In genomic region chrX:150984164-150984824, GRCh38 we compare ENCODE assay signal across 2 cellular contexts.
TF ChIP-seq lines count a peak whose summit lies in the region.

No MANE protein-coding gene starts in this region.

TF ChIP-seq in IMR-90, 13 proteins besides CTCF, POLR2A, EP300 and RAD21:
- TF ChIP-seq CEBPB (IDR thresholded peaks at IDR 0.05; ENCODE audit: low read depth, low read length) (no peak), RCOR1 (IDR thresholded peaks at IDR 0.05; ENCODE audit: insufficient replicate concordance, low read length) (no peak), USF2 (IDR thresholded peaks at IDR 0.05; ENCODE audit: low read depth, low read length) (no peak), SMC3 (IDR thresholded peaks at IDR 0.05; ENCODE audit: low read depth, low read length) (no peak), FOS (IDR thresholded peaks at IDR 0.05; ENCODE audit: low read depth, low read length) (no peak), NFE2L2 (IDR thresholded peaks at IDR 0.05; ENCODE audit: low read depth, low read length) (no peak), BHLHE40 (IDR thresholded peaks at IDR 0.05; ENCODE audit: low read depth, low read length) (no peak), MAFK (IDR thresholded peaks at IDR 0.05; ENCODE audit: low read depth, low read length) (no peak), CHD1 (IDR thresholded peaks at IDR 0.05; ENCODE audit: low read depth, low read length) (no peak), RFX5 (IDR thresholded peaks at IDR 0.05; ENCODE audit: low read depth, low read length) (no peak), MXI1 (IDR thresholded peaks at IDR 0.05; ENCODE audit: borderline replicate concordance, low read depth, low read length) (no peak), ELK1 (IDR thresholded peaks at IDR 0.05; ENCODE audit: borderline replicate concordance, low read depth, low read length) (no peak), MAZ (IDR thresholded peaks at IDR 0.05; ENCODE audit: borderline replicate concordance, low read depth, low read length) (no peak)

TF ChIP-seq in K562, 482 proteins besides CTCF, POLR2A, EP300 and RAD21 (continues in another document):
- TF ChIP-seq KLF13 (tag; IDR thresholded peaks at IDR 0.05; ENCODE audit: borderline replicate concordance, low read depth) = no peak
- TF ChIP-seq NFXL1 (CRISPR knock-in tag; IDR thresholded peaks at IDR 0.05) = no peak
- TF ChIP-seq, protein P1, sequence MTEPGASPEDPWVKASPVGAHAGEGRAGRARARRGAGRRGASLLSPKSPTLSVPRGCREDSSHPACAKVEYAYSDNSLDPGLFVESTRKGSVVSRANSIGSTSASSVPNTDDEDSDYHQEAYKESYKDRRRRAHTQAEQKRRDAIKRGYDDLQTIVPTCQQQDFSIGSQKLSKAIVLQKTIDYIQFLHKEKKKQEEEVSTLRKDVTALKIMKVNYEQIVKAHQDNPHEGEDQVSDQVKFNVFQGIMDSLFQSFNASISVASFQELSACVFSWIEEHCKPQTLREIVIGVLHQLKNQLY (CRISPR knock-in tag; conservative IDR thresholded peaks at IDR 0.05) = no peak
- TF ChIP-seq ZNF551 (CRISPR knock-in tag; IDR thresholded peaks at IDR 0.05) = no peak
- peak; percentile 38 for TF ChIP-seq POLR2G (IDR thresholded peaks at IDR 0.05; ENCODE audit: low read depth, low read length)
- TF ChIP-seq ZNF408 (CRISPR knock-in tag; IDR thresholded peaks at IDR 0.05; ENCODE audit: low read depth) = no peak
- TF ChIP-seq CSDE1 (IDR thresholded peaks at IDR 0.05) = no peak
- TF ChIP-seq SAP30 (IDR thresholded peaks at IDR 0.05; ENCODE audit: borderline replicate concordance, insufficient read depth, low read depth, low read length, poor library complexity, severe bottlenecking) = peak; percentile 68
- TF ChIP-seq, protein P2, sequence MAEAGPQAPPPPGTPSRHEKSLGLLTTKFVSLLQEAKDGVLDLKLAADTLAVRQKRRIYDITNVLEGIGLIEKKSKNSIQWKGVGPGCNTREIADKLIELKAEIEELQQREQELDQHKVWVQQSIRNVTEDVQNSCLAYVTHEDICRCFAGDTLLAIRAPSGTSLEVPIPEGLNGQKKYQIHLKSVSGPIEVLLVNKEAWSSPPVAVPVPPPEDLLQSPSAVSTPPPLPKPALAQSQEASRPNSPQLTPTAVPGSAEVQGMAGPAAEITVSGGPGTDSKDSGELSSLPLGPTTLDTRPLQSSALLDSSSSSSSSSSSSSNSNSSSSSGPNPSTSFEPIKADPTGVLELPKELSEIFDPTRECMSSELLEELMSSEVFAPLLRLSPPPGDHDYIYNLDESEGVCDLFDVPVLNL (CRISPR knock-in tag; IDR thresholded peaks at IDR 0.05; ENCODE audit: low read depth) = no peak
- TF ChIP-seq ARHGAP35 (IDR thresholded peaks at IDR 0.05; ENCODE audit: partially characterized antibody) = no peak
- TF ChIP-seq ZNF57 (CRISPR knock-in tag; IDR thresholded peaks at IDR 0.05) = no peak
- TF ChIP-seq TSC22D4 (tag; IDR thresholded peaks at IDR 0.05) = no peak
- TF ChIP-seq STAT5A (IDR thresholded peaks at IDR 0.05; ENCODE audit: borderline replicate concordance, low read length) = no peak
- no peak for TF ChIP-seq ZNF133 (CRISPR knock-in tag; IDR thresholded peaks at IDR 0.05)
- TF ChIP-seq PTRF (tag; IDR thresholded peaks at IDR 0.05) = no peak
- no peak for TF ChIP-seq FOSL1 (tag; conservative IDR thresholded peaks at IDR 0.05)
- no peak for TF ChIP-seq CEBPG (CRISPR knock-in tag; IDR thresholded peaks at IDR 0.05)
- no peak for TF ChIP-seq CEBPG (tag; conservative IDR thresholded peaks at IDR 0.05 in 1 of 2, IDR thresholded peaks at IDR 0.05 in 1 of 2)
- no peak for TF ChIP-seq UBTF (IDR thresholded peaks at IDR 0.05; ENCODE audit: borderline replicate concordance in 1 of 2, low read depth in 2 of 2, low read length in 2 of 2)
- no peak for TF ChIP-seq HIVEP1 (CRISPR knock-in tag; IDR thresholded peaks at IDR 0.05)
- no peak for TF ChIP-seq ZNF75A (CRISPR knock-in tag; IDR thresholded peaks at IDR 0.05)
- no peak for TF ChIP-seq NR0B1 (IDR thresholded peaks at IDR 0.05; ENCODE audit: partially characterized antibody)
- TF ChIP-seq SNRNP70 (optimal IDR thresholded peaks at IDR 0.05; ENCODE audit: low read depth, low read length) = no peak
- TF ChIP-seq JUND (IDR thresholded peaks at IDR 0.05; ENCODE audit: borderline replicate concordance, low read depth, low read length) = no peak
- no peak for TF ChIP-seq JUND (tag; IDR thresholded peaks at IDR 0.05; ENCODE audit: borderline replicate concordance, low read depth, low read length)
- TF ChIP-seq ZNF124 (CRISPR knock-in tag; IDR thresholded peaks at IDR 0.05) = no peak
- peak in 1 of 2 experiments; percentile 74; a peak in 1 of 4 replicates for TF ChIP-seq ZNF639 (CRISPR knock-in tag; conservative IDR thresholded peaks at IDR 0.05 in 1 of 2, IDR thresholded peaks at IDR 0.05 in 1 of 2)
- no peak for TF ChIP-seq GATA2 (CRISPR knock-in tag; IDR thresholded peaks at IDR 0.05)
- TF ChIP-seq ZNF79 (CRISPR knock-in tag; IDR thresholded peaks at IDR 0.05; ENCODE audit: low read depth) = no peak
- TF ChIP-seq MTA1 (IDR thresholded peaks at IDR 0.05; ENCODE audit: borderline replicate concordance) = no peak
- TF ChIP-seq ZNF778 (CRISPR knock-in tag; IDR thresholded peaks at IDR 0.05) = no peak
- TF ChIP-seq ZNF24 (IDR thresholded peaks at IDR 0.05) = no peak
- no peak for TF ChIP-seq SREBF2 (CRISPR knock-in tag; IDR thresholded peaks at IDR 0.05)
- no peak for TF ChIP-seq JUN (IDR thresholded peaks at IDR 0.05; ENCODE audit: borderline replicate concordance, low read depth, low read length)
- no peak for TF ChIP-seq JUN (CRISPR knock-in tag; IDR thresholded peaks at IDR 0.05; ENCODE audit: borderline replicate concordance)
- no peak for TF ChIP-seq RBM39 (optimal IDR thresholded peaks at IDR 0.05; ENCODE audit: low read depth, low read length)
- no peak for TF ChIP-seq ZNF589 (CRISPR knock-in tag; IDR thresholded peaks at IDR 0.05; ENCODE audit: low read depth)
- TF ChIP-seq, protein P3, sequence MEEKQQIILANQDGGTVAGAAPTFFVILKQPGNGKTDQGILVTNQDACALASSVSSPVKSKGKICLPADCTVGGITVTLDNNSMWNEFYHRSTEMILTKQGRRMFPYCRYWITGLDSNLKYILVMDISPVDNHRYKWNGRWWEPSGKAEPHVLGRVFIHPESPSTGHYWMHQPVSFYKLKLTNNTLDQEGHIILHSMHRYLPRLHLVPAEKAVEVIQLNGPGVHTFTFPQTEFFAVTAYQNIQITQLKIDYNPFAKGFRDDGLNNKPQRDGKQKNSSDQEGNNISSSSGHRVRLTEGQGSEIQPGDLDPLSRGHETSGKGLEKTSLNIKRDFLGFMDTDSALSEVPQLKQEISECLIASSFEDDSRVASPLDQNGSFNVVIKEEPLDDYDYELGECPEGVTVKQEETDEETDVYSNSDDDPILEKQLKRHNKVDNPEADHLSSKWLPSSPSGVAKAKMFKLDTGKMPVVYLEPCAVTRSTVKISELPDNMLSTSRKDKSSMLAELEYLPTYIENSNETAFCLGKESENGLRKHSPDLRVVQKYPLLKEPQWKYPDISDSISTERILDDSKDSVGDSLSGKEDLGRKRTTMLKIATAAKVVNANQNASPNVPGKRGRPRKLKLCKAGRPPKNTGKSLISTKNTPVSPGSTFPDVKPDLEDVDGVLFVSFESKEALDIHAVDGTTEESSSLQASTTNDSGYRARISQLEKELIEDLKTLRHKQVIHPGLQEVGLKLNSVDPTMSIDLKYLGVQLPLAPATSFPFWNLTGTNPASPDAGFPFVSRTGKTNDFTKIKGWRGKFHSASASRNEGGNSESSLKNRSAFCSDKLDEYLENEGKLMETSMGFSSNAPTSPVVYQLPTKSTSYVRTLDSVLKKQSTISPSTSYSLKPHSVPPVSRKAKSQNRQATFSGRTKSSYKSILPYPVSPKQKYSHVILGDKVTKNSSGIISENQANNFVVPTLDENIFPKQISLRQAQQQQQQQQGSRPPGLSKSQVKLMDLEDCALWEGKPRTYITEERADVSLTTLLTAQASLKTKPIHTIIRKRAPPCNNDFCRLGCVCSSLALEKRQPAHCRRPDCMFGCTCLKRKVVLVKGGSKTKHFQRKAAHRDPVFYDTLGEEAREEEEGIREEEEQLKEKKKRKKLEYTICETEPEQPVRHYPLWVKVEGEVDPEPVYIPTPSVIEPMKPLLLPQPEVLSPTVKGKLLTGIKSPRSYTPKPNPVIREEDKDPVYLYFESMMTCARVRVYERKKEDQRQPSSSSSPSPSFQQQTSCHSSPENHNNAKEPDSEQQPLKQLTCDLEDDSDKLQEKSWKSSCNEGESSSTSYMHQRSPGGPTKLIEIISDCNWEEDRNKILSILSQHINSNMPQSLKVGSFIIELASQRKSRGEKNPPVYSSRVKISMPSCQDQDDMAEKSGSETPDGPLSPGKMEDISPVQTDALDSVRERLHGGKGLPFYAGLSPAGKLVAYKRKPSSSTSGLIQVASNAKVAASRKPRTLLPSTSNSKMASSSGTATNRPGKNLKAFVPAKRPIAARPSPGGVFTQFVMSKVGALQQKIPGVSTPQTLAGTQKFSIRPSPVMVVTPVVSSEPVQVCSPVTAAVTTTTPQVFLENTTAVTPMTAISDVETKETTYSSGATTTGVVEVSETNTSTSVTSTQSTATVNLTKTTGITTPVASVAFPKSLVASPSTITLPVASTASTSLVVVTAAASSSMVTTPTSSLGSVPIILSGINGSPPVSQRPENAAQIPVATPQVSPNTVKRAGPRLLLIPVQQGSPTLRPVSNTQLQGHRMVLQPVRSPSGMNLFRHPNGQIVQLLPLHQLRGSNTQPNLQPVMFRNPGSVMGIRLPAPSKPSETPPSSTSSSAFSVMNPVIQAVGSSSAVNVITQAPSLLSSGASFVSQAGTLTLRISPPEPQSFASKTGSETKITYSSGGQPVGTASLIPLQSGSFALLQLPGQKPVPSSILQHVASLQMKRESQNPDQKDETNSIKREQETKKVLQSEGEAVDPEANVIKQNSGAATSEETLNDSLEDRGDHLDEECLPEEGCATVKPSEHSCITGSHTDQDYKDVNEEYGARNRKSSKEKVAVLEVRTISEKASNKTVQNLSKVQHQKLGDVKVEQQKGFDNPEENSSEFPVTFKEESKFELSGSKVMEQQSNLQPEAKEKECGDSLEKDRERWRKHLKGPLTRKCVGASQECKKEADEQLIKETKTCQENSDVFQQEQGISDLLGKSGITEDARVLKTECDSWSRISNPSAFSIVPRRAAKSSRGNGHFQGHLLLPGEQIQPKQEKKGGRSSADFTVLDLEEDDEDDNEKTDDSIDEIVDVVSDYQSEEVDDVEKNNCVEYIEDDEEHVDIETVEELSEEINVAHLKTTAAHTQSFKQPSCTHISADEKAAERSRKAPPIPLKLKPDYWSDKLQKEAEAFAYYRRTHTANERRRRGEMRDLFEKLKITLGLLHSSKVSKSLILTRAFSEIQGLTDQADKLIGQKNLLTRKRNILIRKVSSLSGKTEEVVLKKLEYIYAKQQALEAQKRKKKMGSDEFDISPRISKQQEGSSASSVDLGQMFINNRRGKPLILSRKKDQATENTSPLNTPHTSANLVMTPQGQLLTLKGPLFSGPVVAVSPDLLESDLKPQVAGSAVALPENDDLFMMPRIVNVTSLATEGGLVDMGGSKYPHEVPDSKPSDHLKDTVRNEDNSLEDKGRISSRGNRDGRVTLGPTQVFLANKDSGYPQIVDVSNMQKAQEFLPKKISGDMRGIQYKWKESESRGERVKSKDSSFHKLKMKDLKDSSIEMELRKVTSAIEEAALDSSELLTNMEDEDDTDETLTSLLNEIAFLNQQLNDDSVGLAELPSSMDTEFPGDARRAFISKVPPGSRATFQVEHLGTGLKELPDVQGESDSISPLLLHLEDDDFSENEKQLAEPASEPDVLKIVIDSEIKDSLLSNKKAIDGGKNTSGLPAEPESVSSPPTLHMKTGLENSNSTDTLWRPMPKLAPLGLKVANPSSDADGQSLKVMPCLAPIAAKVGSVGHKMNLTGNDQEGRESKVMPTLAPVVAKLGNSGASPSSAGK (IDR thresholded peaks at IDR 0.05) = no peak
- no peak for TF ChIP-seq ZNF431 (CRISPR knock-in tag; IDR thresholded peaks at IDR 0.05)
- 0 out of 2 replicates have a peak, but pooled peaks have one; percentile 3 for TF ChIP-seq PHF8 (IDR thresholded peaks at IDR 0.05; ENCODE audit: borderline replicate concordance, low read length)
